Comparison of ENCODE assay signal across 1 cellular context in the genomic region with DNA sequence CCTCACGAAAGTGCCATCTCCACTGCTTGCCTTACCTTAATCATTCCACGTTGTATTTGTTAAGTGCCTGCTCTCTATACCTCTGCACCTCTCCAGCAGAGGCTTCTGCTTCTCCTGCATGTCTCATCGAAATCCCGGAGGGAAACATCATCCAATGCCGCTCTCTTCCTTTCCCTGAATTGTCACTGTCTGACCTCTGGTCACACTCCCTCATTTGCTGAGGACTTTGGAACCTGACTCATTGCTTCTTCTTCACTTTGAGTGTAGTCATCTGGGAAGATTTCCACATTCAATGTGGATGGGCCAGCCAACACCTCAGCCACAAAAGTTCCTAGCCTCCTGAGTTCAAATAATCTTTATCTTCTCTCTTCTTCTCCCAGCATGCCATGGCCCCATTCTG.
TF ChIP-seq lines count a peak whose summit lies in the region.

No MANE protein-coding gene starts in this region.

TF ChIP-seq in HCT116, 20 proteins besides CTCF, POLR2A, EP300 and RAD21 (continued from another document):
- TF ChIP-seq, protein P1, sequence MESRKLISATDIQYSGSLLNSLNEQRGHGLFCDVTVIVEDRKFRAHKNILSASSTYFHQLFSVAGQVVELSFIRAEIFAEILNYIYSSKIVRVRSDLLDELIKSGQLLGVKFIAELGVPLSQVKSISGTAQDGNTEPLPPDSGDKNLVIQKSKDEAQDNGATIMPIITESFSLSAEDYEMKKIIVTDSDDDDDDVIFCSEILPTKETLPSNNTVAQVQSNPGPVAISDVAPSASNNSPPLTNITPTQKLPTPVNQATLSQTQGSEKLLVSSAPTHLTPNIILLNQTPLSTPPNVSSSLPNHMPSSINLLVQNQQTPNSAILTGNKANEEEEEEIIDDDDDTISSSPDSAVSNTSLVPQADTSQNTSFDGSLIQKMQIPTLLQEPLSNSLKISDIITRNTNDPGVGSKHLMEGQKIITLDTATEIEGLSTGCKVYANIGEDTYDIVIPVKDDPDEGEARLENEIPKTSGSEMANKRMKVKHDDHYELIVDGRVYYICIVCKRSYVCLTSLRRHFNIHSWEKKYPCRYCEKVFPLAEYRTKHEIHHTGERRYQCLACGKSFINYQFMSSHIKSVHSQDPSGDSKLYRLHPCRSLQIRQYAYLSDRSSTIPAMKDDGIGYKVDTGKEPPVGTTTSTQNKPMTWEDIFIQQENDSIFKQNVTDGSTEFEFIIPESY (IDR thresholded peaks at IDR 0.05; ENCODE audit: extremely low read depth, insufficient replicate concordance, low read length) = no peak
- TF ChIP-seq SRF (IDR thresholded peaks at IDR 0.05; ENCODE audit: low read depth) (no peak), ELF1 (IDR thresholded peaks at IDR 0.05; ENCODE audit: borderline replicate concordance, low read depth) (no peak), FOSL1 (IDR thresholded peaks at IDR 0.05; ENCODE audit: low read depth) (peak; percentile 33; the same call in 1 of the 2 replicates), ZFX (IDR thresholded peaks at IDR 0.05) (no peak), CBX3 (IDR thresholded peaks at IDR 0.05; ENCODE audit: low read depth) (peak; percentile 28; the same call in 1 of the 2 replicates), ZNF274 (IDR thresholded peaks at IDR 0.05; ENCODE audit: low read depth, low read length) (no peak), YY1 (IDR thresholded peaks at IDR 0.05; ENCODE audit: extremely low read depth, insufficient replicate concordance, low read depth, low read length) (no peak), EZH2 (IDR thresholded peaks at IDR 0.05) (no peak), EZH2phosphoT487 (IDR thresholded peaks at IDR 0.05; ENCODE audit: borderline replicate concordance) (no peak), JUND (IDR thresholded peaks at IDR 0.05) (peak; percentile 35; the same call in 1 of the 2 replicates), CEBPB (IDR thresholded peaks at IDR 0.05; ENCODE audit: low read depth) (0 out of 2 replicates have a peak, but pooled peaks have one; percentile 11), EGR1 (IDR thresholded peaks at IDR 0.05; ENCODE audit: low read depth) (no peak)
- TF ChIP-seq, protein P2, sequence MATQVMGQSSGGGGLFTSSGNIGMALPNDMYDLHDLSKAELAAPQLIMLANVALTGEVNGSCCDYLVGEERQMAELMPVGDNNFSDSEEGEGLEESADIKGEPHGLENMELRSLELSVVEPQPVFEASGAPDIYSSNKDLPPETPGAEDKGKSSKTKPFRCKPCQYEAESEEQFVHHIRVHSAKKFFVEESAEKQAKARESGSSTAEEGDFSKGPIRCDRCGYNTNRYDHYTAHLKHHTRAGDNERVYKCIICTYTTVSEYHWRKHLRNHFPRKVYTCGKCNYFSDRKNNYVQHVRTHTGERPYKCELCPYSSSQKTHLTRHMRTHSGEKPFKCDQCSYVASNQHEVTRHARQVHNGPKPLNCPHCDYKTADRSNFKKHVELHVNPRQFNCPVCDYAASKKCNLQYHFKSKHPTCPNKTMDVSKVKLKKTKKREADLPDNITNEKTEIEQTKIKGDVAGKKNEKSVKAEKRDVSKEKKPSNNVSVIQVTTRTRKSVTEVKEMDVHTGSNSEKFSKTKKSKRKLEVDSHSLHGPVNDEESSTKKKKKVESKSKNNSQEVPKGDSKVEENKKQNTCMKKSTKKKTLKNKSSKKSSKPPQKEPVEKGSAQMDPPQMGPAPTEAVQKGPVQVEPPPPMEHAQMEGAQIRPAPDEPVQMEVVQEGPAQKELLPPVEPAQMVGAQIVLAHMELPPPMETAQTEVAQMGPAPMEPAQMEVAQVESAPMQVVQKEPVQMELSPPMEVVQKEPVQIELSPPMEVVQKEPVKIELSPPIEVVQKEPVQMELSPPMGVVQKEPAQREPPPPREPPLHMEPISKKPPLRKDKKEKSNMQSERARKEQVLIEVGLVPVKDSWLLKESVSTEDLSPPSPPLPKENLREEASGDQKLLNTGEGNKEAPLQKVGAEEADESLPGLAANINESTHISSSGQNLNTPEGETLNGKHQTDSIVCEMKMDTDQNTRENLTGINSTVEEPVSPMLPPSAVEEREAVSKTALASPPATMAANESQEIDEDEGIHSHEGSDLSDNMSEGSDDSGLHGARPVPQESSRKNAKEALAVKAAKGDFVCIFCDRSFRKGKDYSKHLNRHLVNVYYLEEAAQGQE (IDR thresholded peaks at IDR 0.05; ENCODE audit: low read depth) = no peak
- TF ChIP-seq, protein P3, sequence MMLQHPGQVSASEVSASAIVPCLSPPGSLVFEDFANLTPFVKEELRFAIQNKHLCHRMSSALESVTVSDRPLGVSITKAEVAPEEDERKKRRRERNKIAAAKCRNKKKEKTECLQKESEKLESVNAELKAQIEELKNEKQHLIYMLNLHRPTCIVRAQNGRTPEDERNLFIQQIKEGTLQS (IDR thresholded peaks at IDR 0.05) = no peak
